In the genomic region with DNA sequence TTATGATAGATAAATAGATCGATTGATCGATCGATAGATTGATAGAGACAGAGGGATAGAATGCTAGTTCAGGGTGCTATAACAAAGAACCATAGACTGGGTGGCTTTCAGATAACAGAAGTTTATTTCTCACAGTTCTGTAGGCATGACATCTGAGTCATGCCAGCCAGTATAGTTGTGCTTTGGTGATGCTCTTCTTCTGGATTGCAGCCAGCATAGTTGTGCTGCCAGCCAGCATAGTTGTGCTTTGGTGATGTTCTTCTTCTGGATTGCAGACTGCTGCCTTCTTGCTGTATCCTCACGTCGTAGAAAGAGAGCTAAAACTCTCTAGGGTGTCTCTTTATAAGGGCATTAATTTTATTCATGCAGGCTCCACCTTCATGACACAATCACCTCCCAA, we compare ENCODE assay signal across 16 cellular contexts.
A peak's percentile ranks its signal among the peaks of the same experiment; 100 is the strongest.
DNase-seq lines count a peak whose midpoint lies in the region; ATAC-seq and TF ChIP-seq lines count a peak whose summit lies in the region.
"Had no signal": no experiment of that assay in that cellular context is flagged by ENCODE, and none has a peak within 500 bp of the region (broad histone marks: within the 10 kb centered on the region; RNA-seq: fewer than 3 reads in every experiment).

No MANE protein-coding gene starts in this region.

- no peak for TF ChIP-seq CTCF in choroid plexus epithelial cell (conservative IDR thresholded peaks at IDR 0.05; ENCODE audit: low read depth, low read length)

- WGBS in right cardiac atrium: 60% methylated on average over 5 of the region's 5 CpGs

- no peak for ATAC-seq in left colon
- no peak for ATAC-seq in GM21360 (IDR thresholded peaks at IDR 0.05; ENCODE audit: unreplicated experiment)
- ATAC-seq in right cardiac atrium: no peak

- H3K27ac ChIP-seq in right cardiac atrium (ENCODE audit: low read length): no peak overlapping the region
- H3K27ac ChIP-seq: prostate gland, vagina, VCaP had no signal

- no peaks in the 10 kb centered on the region for H3K9me3 ChIP-seq in right cardiac atrium (ENCODE audit: control insufficient read depth, low read length)
- H3K9me3 ChIP-seq: prostate gland, vagina had no signal

- no peaks in the 10 kb centered on the region for H3K27me3 ChIP-seq in right cardiac atrium (ENCODE audit: control insufficient read depth, insufficient read depth)
- H3K27me3 ChIP-seq: vagina had no signal

- intact Hi-C loops in left colon (cut with DNase I, micrococcal nuclease) (no loop called here), right cardiac atrium (cut with DNase I) (no loop called here)

- no peak overlapping the region for H3K4me3 ChIP-seq in choroid plexus epithelial cell (ENCODE audit: low read depth, low read length)
- H3K4me3 ChIP-seq in right cardiac atrium (ENCODE audit: low read length): no peak overlapping the region
- H3K4me3 ChIP-seq: prostate gland, vagina had no signal

- DNase-seq in DMS53 (lab: John Stamatoyannopoulos, UW) (peak; percentile 41), NCI-H69 (lab: John Stamatoyannopoulos, UW) (peak; percentile 24), choroid plexus epithelial cell (ENCODE audit: low read depth) (peak; percentile 33), myocyte (ENCODE audit: low read depth) (peak; percentile 4), left colon (no peak), right cardiac atrium (no peak), AML-193 (lab: John Stamatoyannopoulos, UW) (no peak)
- DNase-seq: activated naive CD4-positive, alpha-beta T cell treated with anti-CD3 and anti-CD28 coated beads for 36 hours; GDM1; NCI-H1694; NCI-H748 treated with DMSO at 0.1 percent for 48 hours; stimulated activated CD4-positive, alpha-beta T cell treated with anti-CD3 and anti-CD28 coated beads, Interleukin-1b, Interleukin-23, amount 100 ng/mL, for 48 hours had no signal

- H3K4me1 ChIP-seq in right cardiac atrium (ENCODE audit: control insufficient read depth, insufficient read depth, low read length): no peaks in the 10 kb centered on the region
- H3K4me1 ChIP-seq: prostate gland, vagina had no signal

Comparison
In these comparisons a context has a peak if more than half of its experiments do, and no peak if none do; other contexts are left out.
1. DNase-seq: peak in DMS53 (single experiment), NCI-H69 (single experiment), choroid plexus epithelial cell (single experiment) and myocyte (single experiment); none in left colon (0 of 2), right cardiac atrium (0 of 3) and AML-193 (0 of 2).